18 cellular contexts compared by ENCODE assay signal in the genomic region with DNA sequence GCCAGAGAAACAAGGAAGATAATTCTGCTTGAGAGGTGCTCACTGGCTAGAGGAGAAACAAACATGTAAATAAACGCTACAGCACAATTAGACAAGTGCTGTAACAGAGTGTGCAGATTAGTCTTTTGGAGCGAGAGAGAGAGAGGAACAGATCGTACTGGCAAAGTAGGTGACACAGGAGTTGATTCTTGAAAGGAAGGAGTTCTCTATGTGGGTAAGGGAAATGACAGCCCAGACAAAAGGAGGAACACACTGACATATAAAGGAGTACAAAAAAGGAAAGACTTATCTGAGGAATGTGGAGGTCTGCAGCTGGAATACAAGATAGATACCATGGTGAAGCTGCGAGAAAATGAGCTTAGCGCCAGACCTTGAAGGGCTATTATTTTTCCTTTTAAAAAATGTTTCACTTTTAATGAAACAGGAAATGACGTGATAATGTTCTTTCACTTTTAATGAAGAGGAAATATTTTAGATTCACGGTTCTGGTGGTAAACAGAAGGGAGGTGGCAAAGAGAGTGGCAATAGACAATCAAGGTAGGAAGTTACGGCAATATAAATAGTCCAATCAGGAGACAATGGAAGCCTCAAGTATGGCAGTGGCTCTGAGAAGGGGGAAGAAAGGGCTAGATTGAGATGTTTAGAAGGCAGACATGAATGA.
DNase-seq lines count a peak whose midpoint lies in the region; ATAC-seq and TF ChIP-seq lines count a peak whose summit lies in the region.
"Had no signal": no experiment of that assay in that cellular context is flagged by ENCODE, and none has a peak within 500 bp of the region (broad histone marks: within the 10 kb centered on the region; RNA-seq: fewer than 3 reads in every experiment).

No MANE protein-coding gene starts in this region.

- TF ChIP-seq CTCF in left lung (IDR thresholded peaks at IDR 0.05), result no peak

- no peak for DNase-seq in effector memory CD4-positive, alpha-beta T cell
- no peak for DNase-seq in left lung
- no peak for DNase-seq in globus pallidus (ENCODE audit: low spot score)
- DNase-seq: activated T-cell treated with anti-CD3 and anti-CD28 coated beads, Interleukin-2, amount 50 U/mL, for 1 hour; amygdala; colonic mucosa; EL; midbrain; NCI-H2171 had no signal

- no peaks in the 10 kb centered on the region for H4K20me1 ChIP-seq in BLaER1

- H3K4me1 ChIP-seq in BLaER1 (peaks cover 10% of the 10 kb centered on the region; the same call in 1 of the 2 replicates), muscle layer of duodenum (ENCODE audit: control insufficient read depth in 1 of 2, insufficient read depth in 2 of 2, low read length in 2 of 2) (no peaks in the 10 kb centered on the region), left lung (no peaks in the 10 kb centered on the region)
- H3K4me1 ChIP-seq in effector memory CD4-positive, alpha-beta T cell (ENCODE audit: control insufficient read depth, insufficient read depth, low read length, poor library complexity, severe bottlenecking), result peaks cover 4% of the 10 kb centered on the region
- H3K4me1 ChIP-seq: colonic mucosa, parathyroid adenoma, tibial nerve had no signal

- H3K4me3 ChIP-seq in BLaER1, result no peak overlapping the region
- H3K4me3 ChIP-seq in effector memory CD4-positive, alpha-beta T cell (ENCODE audit: insufficient read depth, low read depth, low read length, poor library complexity, severe bottlenecking), result peak overlapping the region; percentile 34
- no peak overlapping the region for H3K4me3 ChIP-seq in muscle layer of duodenum (ENCODE audit: low read depth in 1 of 2, low read length in 2 of 2)
- no peak overlapping the region for H3K4me3 ChIP-seq in left lung
- H3K4me3 ChIP-seq: colonic mucosa, tibial nerve had no signal

- H3K9ac ChIP-seq in BLaER1, result no peak overlapping the region
- H3K9ac ChIP-seq: parathyroid adenoma had no signal

- intact Hi-C loops in left lung (cut with DNase I), result no loop called here

- ATAC-seq in GM19351 (IDR thresholded peaks at IDR 0.05; ENCODE audit: unreplicated experiment) (peak; percentile 51), GM21381 (IDR thresholded peaks at IDR 0.05; ENCODE audit: unreplicated experiment) (no peak), left lung (no peak), HG02852 (IDR thresholded peaks at IDR 0.05; ENCODE audit: unreplicated experiment) (no peak)
- ATAC-seq: SK-N-SH treated with all-trans-retinoic acid at 6 μM for 48 hours, WTC11 had no signal

- H3K27me3 ChIP-seq in BLaER1, result no peaks in the 10 kb centered on the region
- H3K27me3 ChIP-seq in effector memory CD4-positive, alpha-beta T cell (replicated peaks; ENCODE audit: control insufficient read depth, insufficient read depth, low read length, poor library complexity, severe bottlenecking), result no peaks in the 10 kb centered on the region
- no peaks in the 10 kb centered on the region for H3K27me3 ChIP-seq in muscle layer of duodenum (ENCODE audit: low read depth, low read length)
- no peaks in the 10 kb centered on the region for H3K27me3 ChIP-seq in left lung
- H3K27me3 ChIP-seq: colonic mucosa, tibial nerve had no signal

- H3K9me3 ChIP-seq in BLaER1 (no peaks in the 10 kb centered on the region), muscle layer of duodenum (ENCODE audit: control insufficient read depth in 1 of 2, low read length in 2 of 2) (no peaks in the 10 kb centered on the region), left lung (no peaks in the 10 kb centered on the region)
- no peaks in the 10 kb centered on the region for H3K9me3 ChIP-seq in effector memory CD4-positive, alpha-beta T cell (ENCODE audit: control insufficient read depth, low read length)
- H3K9me3 ChIP-seq: colonic mucosa, tibial nerve had no signal

- peaks cover 37% of the 10 kb centered on the region for H3K36me3 ChIP-seq in BLaER1
- H3K36me3 ChIP-seq in effector memory CD4-positive, alpha-beta T cell (ENCODE audit: control insufficient read depth, insufficient read depth, low read length), result peaks cover 4% of the 10 kb centered on the region
- H3K36me3 ChIP-seq in muscle layer of duodenum (ENCODE audit: control insufficient read depth in 1 of 2, insufficient read depth in 2 of 2, low read length in 2 of 2), result peaks cover 15 to 23% of the 10 kb centered on the region in 2 donors
- peaks cover 0 to 53% of the 10 kb centered on the region in 2 donors for H3K36me3 ChIP-seq in left lung
- H3K36me3 ChIP-seq: colonic mucosa had no signal

- H3K27ac ChIP-seq in BLaER1 (no peak overlapping the region; the same call in 1 of the 2 replicates), muscle layer of duodenum (ENCODE audit: low read length) (peak overlapping the region; percentile 12), left lung (peak overlapping the region in 1 of 2 donors; percentile 55)
- peak overlapping the region; percentile 58 for H3K27ac ChIP-seq in effector memory CD4-positive, alpha-beta T cell (ENCODE audit: insufficient read depth, low read length, poor library complexity, severe bottlenecking)
- H3K27ac ChIP-seq: colonic mucosa, parathyroid adenoma, tibial nerve had no signal

- H3K4me2 ChIP-seq in BLaER1, result peak overlapping the region; percentile 58
